Comparison of ENCODE assay signal across 14 cellular contexts in genomic region chr20:19560876-19561480, GRCh38.
DNase-seq lines count a peak whose midpoint lies in the region; ATAC-seq, FAIRE-seq and TF ChIP-seq lines count a peak whose summit lies in the region.
"Had no signal": no experiment of that assay in that cellular context is flagged by ENCODE, and none has a peak within 500 bp of the region (broad histone marks: within the 10 kb centered on the region; RNA-seq: fewer than 3 reads in every experiment).

No MANE protein-coding gene starts in this region.

- CTCF ChIA-PET in A549 (lab: Yijun Ruan, JAX), result interaction anchor here (1.5 kb wide), 1 partner anchor 26 kb away, joined by 4 read pairs; no protein-coding TSS in a partner anchor

- TF ChIP-seq EP300 in A549 (IDR thresholded peaks at IDR 0.05) (no peak), suprapubic skin (IDR thresholded peaks at IDR 0.05) (no peak)

- H3K4me1 ChIP-seq in A549, result no peaks in the 10 kb centered on the region
- peaks cover 3% of the 10 kb centered on the region for H3K4me1 ChIP-seq in suprapubic skin

- peak; percentile 46 for FAIRE-seq in A549 (lab: Jason Lieb, UNC)
- FAIRE-seq: H54 had no signal

- H3K27me3 ChIP-seq in suprapubic skin, result no peaks in the 10 kb centered on the region

- H3K36me3 ChIP-seq in suprapubic skin, result no peaks in the 10 kb centered on the region

- TF ChIP-seq RAD21 in A549 (conservative IDR thresholded peaks at IDR 0.05 in 1 of 2, IDR thresholded peaks at IDR 0.05 in 1 of 2), result no peak

- POLR2A ChIA-PET in A549 (lab: Yijun Ruan, JAX), result no interaction called here

- H3K9me3 ChIP-seq in A549 (no peaks in the 10 kb centered on the region), suprapubic skin (no peaks in the 10 kb centered on the region)

- H3K4me2 ChIP-seq in A549, result no peak overlapping the region

- H3K27ac ChIP-seq in A549 (no peak overlapping the region), suprapubic skin (no peak overlapping the region)

- H3K4me3 ChIP-seq in A549 (no peak overlapping the region), foreskin fibroblast (ENCODE audit: low read depth in 1 of 2, low read length in 2 of 2) (no peak overlapping the region), suprapubic skin (no peak overlapping the region)

- 29% methylated on average over 8 of the region's 8 CpGs for WGBS in A549 (ENCODE audit: missing lambda C conversion rate)
- WGBS in suprapubic skin, result 64% methylated on average over 8 of the region's 8 CpGs

- no peak for DNase-seq in A549 (ENCODE audit: low read depth in 1 of 2, low spot score in 1 of 2)
- peak; percentile 57 for DNase-seq in DMS 273 treated with DMSO at 0.1 percent for 48 hours (lab: John Stamatoyannopoulos, UW)
- peak; percentile 86 for DNase-seq in amniotic epithelial cell (ENCODE audit: low read depth)
- peak; percentile 11 to 79 for DNase-seq in foreskin fibroblast
- no peak for DNase-seq in hypothalamus (lab: John Stamatoyannopoulos, UW)
- no peak for DNase-seq in suprapubic skin (ENCODE audit: low spot score in 2 of 2)
- DNase-seq: CD8-positive, alpha-beta memory T cell; Karpas-422; MM.1S; NCI-H1105; NCI-H1694 treated with DMSO at 0.1 percent for 48 hours; NK-92 treated with Interleukin-12 subunit alpha and Interleukin-12 subunit beta, amount 100 ng/mL, for 24 hours had no signal

- ATAC-seq in A549 (no peak), HG03460 (IDR thresholded peaks at IDR 0.05; ENCODE audit: unreplicated experiment) (no peak)

- TF ChIP-seq POLR2A in A549 (IDR thresholded peaks at IDR 0.05; ENCODE audit: low read length) (no peak), suprapubic skin (IDR thresholded peaks at IDR 0.05) (no peak)

- no peak for TF ChIP-seq CTCF in A549 (IDR thresholded peaks at IDR 0.05)
- no peak for TF ChIP-seq CTCF in foreskin fibroblast (IDR thresholded peaks at IDR 0.05; ENCODE audit: low read depth, low read length)
- TF ChIP-seq CTCF in suprapubic skin (IDR thresholded peaks at IDR 0.05), result no peak

TF ChIP-seq in A549, 52 proteins besides CTCF, POLR2A, EP300 and RAD21:
- no peak for TF ChIP-seq SMC3 (IDR thresholded peaks at IDR 0.05)
- no peak for TF ChIP-seq NR3C1 (IDR thresholded peaks at IDR 0.05)
- TF ChIP-seq MAZ (IDR thresholded peaks at IDR 0.05; ENCODE audit: borderline replicate concordance, low read depth, low read length), result no peak
- TF ChIP-seq RFX5 (IDR thresholded peaks at IDR 0.05), result no peak
- no peak for TF ChIP-seq CBX8 (IDR thresholded peaks at IDR 0.05)
- no peak for TF ChIP-seq CEBPB (IDR thresholded peaks at IDR 0.05)
- no peak for TF ChIP-seq MAFK (IDR thresholded peaks at IDR 0.05; ENCODE audit: partially characterized antibody)
TF ChIP-seq in A549: peak in this region for 0.

Comparison
In these comparisons a context has a peak if more than half of its experiments do, and no peak if none do; other contexts are left out.
1. DNase-seq: peak in DMS 273 treated with DMSO at 0.1 percent for 48 hours (single experiment), amniotic epithelial cell (single experiment) and foreskin fibroblast (2 of 2); none in A549 (0 of 2), hypothalamus (0 of 51) and suprapubic skin (0 of 2).